ENCODE assay signal across 20 cellular contexts in genomic region chr18:54154231-54154630, GRCh38.
DNase-seq lines count a peak whose midpoint lies in the region; ATAC-seq and TF ChIP-seq lines count a peak whose summit lies in the region.
"Had no signal": no experiment of that assay in that cellular context is flagged by ENCODE, and none has a peak within 500 bp of the region (broad histone marks: within the 10 kb centered on the region; RNA-seq: fewer than 3 reads in every experiment).

No MANE protein-coding gene starts in this region.

- peaks cover 32% of the 10 kb centered on the region for H3K4me1 Mint-ChIP-seq in T-helper 1 cell treated with Interleukin-12 subunit alpha and Interleukin-12 subunit beta and Interleukin-4 antibody, amounts not matched to agents 30 μg/mL and 1 μg/mL, for 36 hours (ENCODE audit: low read depth)
- H3K4me1 Mint-ChIP-seq in activated naive CD8-positive, alpha-beta T cell (ENCODE audit: low read depth) = peaks cover 17% of the 10 kb centered on the region
- peaks cover 15% of the 10 kb centered on the region for H3K4me1 Mint-ChIP-seq in activated naive CD8-positive, alpha-beta T cell treated with anti-CD3 and anti-CD28 coated beads for 36 hours
- H3K4me1 Mint-ChIP-seq: B cell had no signal

- H3K27me3 ChIP-seq in lower lobe of right lung (ENCODE audit: low read depth) (no peaks in the 10 kb centered on the region), upper lobe of right lung (no peaks in the 10 kb centered on the region)
- H3K27me3 ChIP-seq: BLaER1 had no signal

- intact Hi-C loops in lower lobe of right lung (cut with DNase I) (no loop called here), upper lobe of right lung (cut with DNase I) (no loop called here)

- H3K9me3 ChIP-seq in lower lobe of right lung (no peaks in the 10 kb centered on the region), upper lobe of right lung (no peaks in the 10 kb centered on the region)
- H3K9me3 ChIP-seq: BLaER1, Caco-2 had no signal

- H3K4me3 Mint-ChIP-seq in T-helper 1 cell treated with Interleukin-12 subunit alpha and Interleukin-12 subunit beta and Interleukin-4 antibody, amounts not matched to agents 30 μg/mL and 1 μg/mL, for 36 hours = no peak overlapping the region
- no peak overlapping the region for H3K4me3 Mint-ChIP-seq in activated naive CD8-positive, alpha-beta T cell
- H3K4me3 Mint-ChIP-seq in activated naive CD8-positive, alpha-beta T cell treated with anti-CD3 and anti-CD28 coated beads for 36 hours = no peak overlapping the region
- H3K4me3 Mint-ChIP-seq: B cell; CD4-positive, CD25-positive, alpha-beta regulatory T cell; CD8-positive, alpha-beta T cell; H9 had no signal

- DNase-seq in T-helper 1 cell (no peak), lower lobe of right lung (no peak), upper lobe of right lung (no peak), NAMALWA (ENCODE audit: low spot score) (no peak), H4 (ENCODE audit: low spot score) (no peak)
- no peak for DNase-seq in activated naive CD8-positive, alpha-beta T cell treated with anti-CD3 and anti-CD28 coated beads for 36 hours
- DNase-seq: Caco-2; CD4-positive, CD25-positive, alpha-beta regulatory T cell; CD8-positive, alpha-beta T cell; DMS153; DND-41; GM23248; H9 had no signal

- ATAC-seq in lower lobe of right lung (peak; percentile 72 to 79), upper lobe of right lung (peak; percentile 78)
- ATAC-seq: CD8-positive, alpha-beta T cell; HCT116 had no signal

- H3K27ac Mint-ChIP-seq in T-helper 1 cell treated with Interleukin-12 subunit alpha and Interleukin-12 subunit beta and Interleukin-4 antibody, amounts not matched to agents 30 μg/mL and 1 μg/mL, for 36 hours = peak overlapping the region; percentile 43
- H3K27ac Mint-ChIP-seq in activated naive CD8-positive, alpha-beta T cell = peak overlapping the region; percentile 16
- no peak overlapping the region for H3K27ac Mint-ChIP-seq in activated naive CD8-positive, alpha-beta T cell treated with anti-CD3 and anti-CD28 coated beads for 36 hours
- H3K27ac Mint-ChIP-seq: B cell; CD8-positive, alpha-beta T cell; H9 had no signal

- H3K36me3 ChIP-seq in lower lobe of right lung (peaks cover 63% of the 10 kb centered on the region), upper lobe of right lung (peaks cover 79% of the 10 kb centered on the region)

- H3K4me1 ChIP-seq in lower lobe of right lung = no peaks in the 10 kb centered on the region
- no peaks in the 10 kb centered on the region for H3K4me1 ChIP-seq in upper lobe of right lung
- H3K4me1 ChIP-seq: BLaER1, Caco-2 had no signal

- H3K27ac ChIP-seq in lower lobe of right lung (no peak overlapping the region), upper lobe of right lung (no peak overlapping the region)
- H3K27ac ChIP-seq: 22Rv1, BLaER1, C4-2B, GM23248 had no signal

- H3K4me3 ChIP-seq in lower lobe of right lung (no peak overlapping the region), upper lobe of right lung (no peak overlapping the region)
- H3K4me3 ChIP-seq: BLaER1, GM23248 had no signal

- H3K27me3 Mint-ChIP-seq in T-helper 1 cell treated with Interleukin-12 subunit alpha and Interleukin-12 subunit beta and Interleukin-4 antibody, amounts not matched to agents 30 μg/mL and 1 μg/mL, for 36 hours (ENCODE audit: low read depth) = no peaks in the 10 kb centered on the region
- no peaks in the 10 kb centered on the region for H3K27me3 Mint-ChIP-seq in activated naive CD8-positive, alpha-beta T cell
- no peaks in the 10 kb centered on the region for H3K27me3 Mint-ChIP-seq in activated naive CD8-positive, alpha-beta T cell treated with anti-CD3 and anti-CD28 coated beads for 36 hours
- H3K27me3 Mint-ChIP-seq: B cell; CD4-positive, CD25-positive, alpha-beta regulatory T cell had no signal

- H3K36me3 Mint-ChIP-seq in T-helper 1 cell treated with Interleukin-12 subunit alpha and Interleukin-12 subunit beta and Interleukin-4 antibody, amounts not matched to agents 30 μg/mL and 1 μg/mL, for 36 hours (ENCODE audit: low read depth) = peaks cover 58% of the 10 kb centered on the region
- H3K36me3 Mint-ChIP-seq in activated naive CD8-positive, alpha-beta T cell = peaks cover 31% of the 10 kb centered on the region
- H3K36me3 Mint-ChIP-seq in activated naive CD8-positive, alpha-beta T cell treated with anti-CD3 and anti-CD28 coated beads for 36 hours = peaks cover 44% of the 10 kb centered on the region

- TF ChIP-seq CTCF in lower lobe of right lung (IDR thresholded peaks at IDR 0.05) (no peak), upper lobe of right lung (IDR thresholded peaks at IDR 0.05) (no peak)

- no peaks in the 10 kb centered on the region for H3K9me3 Mint-ChIP-seq in T-helper 1 cell treated with Interleukin-12 subunit alpha and Interleukin-12 subunit beta and Interleukin-4 antibody, amounts not matched to agents 30 μg/mL and 1 μg/mL, for 36 hours
- no peaks in the 10 kb centered on the region for H3K9me3 Mint-ChIP-seq in activated naive CD8-positive, alpha-beta T cell (ENCODE audit: low read depth)
- no peaks in the 10 kb centered on the region for H3K9me3 Mint-ChIP-seq in activated naive CD8-positive, alpha-beta T cell treated with anti-CD3 and anti-CD28 coated beads for 36 hours
- H3K9me3 Mint-ChIP-seq: CD4-positive, CD25-positive, alpha-beta regulatory T cell; CD8-positive, alpha-beta T cell; H9 had no signal
